In the genomic region with DNA sequence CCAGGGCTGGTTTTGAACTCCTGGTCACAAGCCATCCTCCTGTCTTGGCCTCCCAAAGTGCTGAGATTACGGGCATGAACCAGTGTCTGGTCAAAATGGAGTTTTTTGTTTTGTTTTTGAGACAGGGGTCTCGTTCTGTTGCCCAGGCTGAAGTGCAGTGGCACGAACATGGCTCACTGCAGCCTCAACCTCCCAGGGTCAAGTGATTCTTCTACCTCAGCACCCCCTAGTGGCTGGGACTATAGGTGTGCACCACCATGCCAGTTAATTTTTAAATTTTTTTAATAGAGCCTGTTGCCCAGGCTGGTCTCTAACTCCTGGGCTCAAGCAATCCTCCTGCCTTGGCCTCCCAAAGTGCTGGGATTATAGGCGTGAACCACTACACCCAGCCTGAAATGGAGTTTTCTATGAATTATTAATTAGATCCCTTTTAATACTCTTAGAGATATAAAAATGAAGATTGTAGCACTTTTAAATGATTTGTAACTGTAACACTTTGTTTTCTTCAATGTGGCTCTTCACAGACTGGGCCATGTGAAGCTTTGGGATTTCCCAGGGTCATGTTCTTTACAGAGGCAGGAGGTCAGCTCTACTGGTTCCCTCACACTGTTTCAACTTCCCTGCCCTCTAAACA, we compare ENCODE assay signal across 9 cellular contexts. TPM values are rescaled to one million over a fixed set of nuclear protein-coding genes. Genes with fewer than 3 reads are reported as not detected.
A peak's percentile ranks its signal among the peaks of the same experiment; 100 is the strongest.
DNase-seq lines count a peak whose midpoint lies in the region; ATAC-seq, FAIRE-seq and TF ChIP-seq lines count a peak whose summit lies in the region.
"Had no signal": no experiment of that assay in that cellular context is flagged by ENCODE, and none has a peak within 500 bp of the region (broad histone marks: within the 10 kb centered on the region; RNA-seq: fewer than 3 reads in every experiment).

No MANE protein-coding gene starts in this region.

- H3K27ac ChIP-seq in GM23248 (peak overlapping the region; percentile 97), keratinocyte (ENCODE audit: control insufficient read depth, insufficient read depth, low read length) (no peak overlapping the region)

- no peaks in the 10 kb centered on the region for H3K27me3 Mint-ChIP-seq in activated CD8-positive, alpha-beta T cell treated with anti-CD3 and anti-CD28 coated beads for 36 hours
- H3K27me3 Mint-ChIP-seq: dendritic cell treated with granulocyte-macrophage colony-stimulating factor and Interleukin-4, amounts not matched to agents 40 ng/mL and 50 ng/mL, for 4 days had no signal

- H3K9ac ChIP-seq in GM23248 (peak overlapping the region; percentile 87), keratinocyte (ENCODE audit: control insufficient read depth, extremely low read depth, insufficient read depth, low read length) (no peak overlapping the region)

- no peaks in the 10 kb centered on the region for H3K27me3 ChIP-seq in GM23248 (replicated peaks; ENCODE audit: insufficient read depth)
- H3K27me3 ChIP-seq in keratinocyte (ENCODE audit: control insufficient read depth, extremely low read depth, insufficient read depth, low read length): no peaks in the 10 kb centered on the region

- dilution Hi-C loops in keratinocyte (cut with MboI; ENCODE audit: extremely low pct_ligation_motif_present, low sequenced_read_pairs): no loop called here

- H3K9me3 Mint-ChIP-seq in activated CD8-positive, alpha-beta T cell treated with anti-CD3 and anti-CD28 coated beads for 36 hours: no peaks in the 10 kb centered on the region
- H3K9me3 Mint-ChIP-seq: dendritic cell treated with granulocyte-macrophage colony-stimulating factor and Interleukin-4, amounts not matched to agents 40 ng/mL and 50 ng/mL, for 4 days had no signal

- H3K4me3 Mint-ChIP-seq in activated CD8-positive, alpha-beta T cell treated with anti-CD3 and anti-CD28 coated beads for 36 hours: no peak overlapping the region
- H3K4me3 Mint-ChIP-seq: dendritic cell treated with granulocyte-macrophage colony-stimulating factor and Interleukin-4, amounts not matched to agents 40 ng/mL and 50 ng/mL, for 4 days had no signal

- ATAC-seq in activated CD8-positive, alpha-beta T cell treated with anti-CD3 and anti-CD28 coated beads for 36 hours: peak; percentile 60
- ATAC-seq in GM21381 (IDR thresholded peaks at IDR 0.05; ENCODE audit: unreplicated experiment): no peak

- no peak overlapping the region for H3K27ac Mint-ChIP-seq in activated CD8-positive, alpha-beta T cell treated with anti-CD3 and anti-CD28 coated beads for 36 hours
- H3K27ac Mint-ChIP-seq: dendritic cell treated with granulocyte-macrophage colony-stimulating factor and Interleukin-4, amounts not matched to agents 40 ng/mL and 50 ng/mL, for 4 days had no signal

- 38% methylated on average over 4 of the region's 4 CpGs for WGBS in GM23248 (ENCODE audit: low coverage in 1 of 2, low lambda C conversion rate in 2 of 2, missing lambda C conversion rate in 2 of 2), 2 experiments

- H3K4me2 ChIP-seq in GM23248 (ENCODE audit: unreplicated experiment) (peak overlapping the region; percentile 90), keratinocyte (ENCODE audit: control insufficient read depth, extremely low read depth, insufficient read depth, low read depth, low read length) (no peak overlapping the region)

- H3K4me1 ChIP-seq in GM23248 (ENCODE audit: insufficient read depth) (peaks cover 32% of the 10 kb centered on the region), keratinocyte (ENCODE audit: control insufficient read depth, extremely low read depth, insufficient read depth, low read length) (peaks cover 15% of the 10 kb centered on the region)

- H3K36me3 Mint-ChIP-seq in activated CD8-positive, alpha-beta T cell treated with anti-CD3 and anti-CD28 coated beads for 36 hours (ENCODE audit: low read depth): peaks cover 4% of the 10 kb centered on the region

- H2AFZ ChIP-seq in GM23248 (no peak overlapping the region), keratinocyte (ENCODE audit: control insufficient read depth, low read length) (no peak overlapping the region)

- H3K4me3 ChIP-seq in AG09309 (ENCODE audit: control insufficient read depth, low read depth, low read length): no peak overlapping the region
- peak overlapping the region; percentile 63 for H3K4me3 ChIP-seq in GM23248
- no peak overlapping the region for H3K4me3 ChIP-seq in keratinocyte (ENCODE audit: control insufficient read depth in 2 of 3, extremely low read depth in 1 of 3, insufficient read depth in 2 of 3, low read depth in 1 of 3, low read length in 3 of 3)

- H3K9me3 ChIP-seq in GM23248 (ENCODE audit: low read depth): no peaks in the 10 kb centered on the region
- no peaks in the 10 kb centered on the region for H3K9me3 ChIP-seq in keratinocyte (ENCODE audit: control insufficient read depth, low read depth, low read length)

- H3K9me1 ChIP-seq in keratinocyte (ENCODE audit: control insufficient read depth, extremely low read depth, insufficient read depth, low read length): no peaks in the 10 kb centered on the region

- DNase-seq in AG09309 (ENCODE audit: low read depth) (no peak), GM23248 (peak; percentile 77), keratinocyte (ENCODE audit: low read depth, low spot score) (no peak), activated gamma-delta T cell (lab: John Stamatoyannopoulos, UW) (no peak), NCI-H1105 (lab: John Stamatoyannopoulos, UW) (no peak), KG1 (lab: John Stamatoyannopoulos, UW) (no peak)
- peak; percentile 34 for DNase-seq in activated CD8-positive, alpha-beta T cell treated with anti-CD3 and anti-CD28 coated beads for 36 hours

- H3F3A ChIP-seq in GM23248 (ENCODE audit: insufficient read depth): peaks cover 35% of the 10 kb centered on the region

- H3K79me2 ChIP-seq in GM23248 (ENCODE audit: insufficient read depth) (0 out of 2 replicates have a peak, but pooled peaks cover 5% of the 10 kb centered on the region), keratinocyte (ENCODE audit: control insufficient read depth, insufficient read depth, low read length) (no peaks in the 10 kb centered on the region)

- H3K9me2 ChIP-seq in GM23248 (ENCODE audit: insufficient read depth): no peaks in the 10 kb centered on the region

- peak; percentile 5 for FAIRE-seq in keratinocyte (lab: Jason Lieb, UNC)

- TF ChIP-seq CTCF in AG09309 (IDR thresholded peaks at IDR 0.05; ENCODE audit: control insufficient read depth, insufficient read depth, low read depth, low read length, missing control alignments) (peak; percentile 65), keratinocyte (optimal IDR thresholded peaks at IDR 0.05 in 1 of 3, IDR thresholded peaks at IDR 0.05 in 1 of 3, conservative IDR thresholded peaks at IDR 0.05 in 1 of 3; ENCODE audit: extremely low read depth in 1 of 3, insufficient read depth in 2 of 3, low read length in 3 of 3) (peak; percentile 54 to 66 (median 56))
- peak; percentile 55 for TF ChIP-seq CTCF in activated CD8-positive, alpha-beta T cell treated with anti-CD3 and anti-CD28 coated beads for 36 hours (IDR thresholded peaks at IDR 0.05)

- intact Hi-C loops in activated CD8-positive, alpha-beta T cell treated with anti-CD3 and anti-CD28 coated beads for 36 hours (cut with micrococcal nuclease): no loop called here

- in situ Hi-C loops in GM23248 (cut with MboI): no loop called here

- POLR2A ChIA-PET in activated CD8-positive, alpha-beta T cell treated with anti-CD3 and anti-CD28 coated beads for 36 hours (lab: Charles Lee): no interaction called here

- H3K36me3 ChIP-seq in GM23248 (ENCODE audit: low read depth) (no peaks in the 10 kb centered on the region), keratinocyte (ENCODE audit: control insufficient read depth in 2 of 2, extremely low read depth in 1 of 2, insufficient read depth in 2 of 2, low read length in 2 of 2) (no peaks in the 10 kb centered on the region)

- CTCF ChIA-PET in activated CD8-positive, alpha-beta T cell treated with anti-CD3 and anti-CD28 coated beads for 36 hours (lab: Charles Lee): interaction anchor here (0.8 to 5.7 kb wide), 12 partner anchors 11 to 61 kb away, joined by 3 to 31 read pairs (median 4); a partner anchor contains a TSS

- no peaks in the 10 kb centered on the region for H4K20me1 ChIP-seq in GM23248 (ENCODE audit: insufficient read depth)
- H4K20me1 ChIP-seq in keratinocyte (ENCODE audit: control insufficient read depth, extremely low read depth, insufficient read depth, low read length): no peaks in the 10 kb centered on the region

- H3K4me1 Mint-ChIP-seq in activated CD8-positive, alpha-beta T cell treated with anti-CD3 and anti-CD28 coated beads for 36 hours (ENCODE audit: low read depth): peaks cover 9% of the 10 kb centered on the region

RNA-seq across cellular contexts. Expression of a gene that starts 32.6 kb away (rescaled TPM):
- 5,563 and 6,520 TPM in 2 replicates for total RNA-seq in GM23248 (2014; rRNA removed; shearing (Covaris generic))
- polyA plus RNA-seq in GM23248 (2016; fragmentation: Nextera tagmentation; extraction: Ambion mirVana) (20,092 and 20,398 TPM in 2 replicates), keratinocyte (289 to 702 TPM (median 397 TPM) in 3 replicates)
- total RNA-seq in activated CD8-positive, alpha-beta T cell treated with anti-CD3 and anti-CD28 coated beads for 36 hours: not detected
- polyA plus RNA-seq in keratinocyte (2011; ENCODE audit: low read depth): 35.6 TPM
- 237 and 295 TPM in 2 replicates for polyA plus RNA-seq in keratinocyte (2011; cell fraction: cytosol; rRNA removed)
- 536 and 559 TPM in 2 replicates for polyA plus RNA-seq in keratinocyte (2011; cell fraction: nucleus; rRNA removed)
- 21.7 and 645 TPM in 2 replicates for polyA plus RNA-seq in keratinocyte (2012; ENCODE audit: low replicate concordance)
- 352 to 681 TPM (median 403 TPM) in 3 replicates for polyA minus RNA-seq in keratinocyte
- polyA minus RNA-seq in keratinocyte (2011; cell fraction: cytosol; rRNA and poly(A)+ RNA removed): 226 TPM
- 248 and 370 TPM in 2 replicates for polyA minus RNA-seq in keratinocyte (2011; cell fraction: nucleus; rRNA and poly(A)+ RNA removed)

RNA-seq across cellular contexts. Expression of a gene that starts 39.1 kb away (rescaled TPM):
- total RNA-seq in GM23248 (2014; rRNA removed; shearing (Covaris generic)): 52.2 and 126 TPM in 2 replicates
- polyA plus RNA-seq in GM23248 (2016; fragmentation: Nextera tagmentation; extraction: Ambion mirVana) (278 and 296 TPM in 2 replicates), keratinocyte (173 to 414 TPM (median 199 TPM) in 3 replicates)
- 10 to 100 TPM; 69.6 to 73.3 TPM for total RNA-seq in activated CD8-positive, alpha-beta T cell treated with anti-CD3 and anti-CD28 coated beads for 36 hours
- 58.4 TPM for polyA plus RNA-seq in keratinocyte (2011; ENCODE audit: low read depth)
- 310 and 443 TPM in 2 replicates for polyA plus RNA-seq in keratinocyte (2011; cell fraction: cytosol; rRNA removed)
- polyA plus RNA-seq in keratinocyte (2011; cell fraction: nucleus; rRNA removed): 111 and 127 TPM in 2 replicates
- 199 and 361 TPM in 2 replicates for polyA plus RNA-seq in keratinocyte (2012; ENCODE audit: low replicate concordance)
- polyA minus RNA-seq in keratinocyte: 133 to 246 TPM (median 216 TPM) in 3 replicates
- polyA minus RNA-seq in keratinocyte (2011; cell fraction: cytosol; rRNA and poly(A)+ RNA removed): 153 TPM
- polyA minus RNA-seq in keratinocyte (2011; cell fraction: nucleus; rRNA and poly(A)+ RNA removed): 31.7 and 39.0 TPM in 2 replicates

RNA-seq across cellular contexts. Expression of a gene that starts 52.4 kb away (rescaled TPM):
- 134 and 153 TPM in 2 replicates for total RNA-seq in GM23248 (2014; rRNA removed; shearing (Covaris generic))
- polyA plus RNA-seq in GM23248 (2016; fragmentation: Nextera tagmentation; extraction: Ambion mirVana): 189 and 190 TPM in 2 replicates
- 100 to 1,000 TPM; 247 to 253 TPM for total RNA-seq in activated CD8-positive, alpha-beta T cell treated with anti-CD3 and anti-CD28 coated beads for 36 hours
- polyA plus RNA-seq in keratinocyte: 93.5 to 137 TPM (median 115 TPM) in 3 replicates
- 98.2 TPM for polyA plus RNA-seq in keratinocyte (2011; ENCODE audit: low read depth)
- polyA plus RNA-seq in keratinocyte (2011; cell fraction: cytosol; rRNA removed): 52.3 and 81.0 TPM in 2 replicates
- 83.5 and 87.6 TPM in 2 replicates for polyA plus RNA-seq in keratinocyte (2011; cell fraction: nucleus; rRNA removed)
- 84.1 and 237 TPM in 2 replicates for polyA plus RNA-seq in keratinocyte (2012; ENCODE audit: low replicate concordance)
- polyA minus RNA-seq in keratinocyte: 182 to 302 TPM (median 247 TPM) in 3 replicates
- polyA minus RNA-seq in keratinocyte (2011; cell fraction: cytosol; rRNA and poly(A)+ RNA removed): 189 TPM
- polyA minus RNA-seq in keratinocyte (2011; cell fraction: nucleus; rRNA and poly(A)+ RNA removed): 187 and 308 TPM in 2 replicates

Comparison
In these comparisons a context has a peak if more than half of its experiments do, and no peak if none do; other contexts are left out.
1. DNase-seq: peak in GM23248 (single experiment) and activated CD8-positive, alpha-beta T cell treated with anti-CD3 and anti-CD28 coated beads for 36 hours (single experiment); none in AG09309 (single experiment), keratinocyte (single experiment), activated gamma-delta T cell (single experiment), NCI-H1105 (single experiment) and KG1 (single experiment).
2. RNA of a gene that starts 32.6 kb away (total RNA-seq): 5,563 to 6,520 TPM in GM23248; not detected in activated CD8-positive, alpha-beta T cell treated with anti-CD3 and anti-CD28 coated beads for 36 hours; every median in the first group is over 1,000 times any median in the second.
3. Peak in every context shown above with its lines, with median percentiles within 50 percentile points of each other: CTCF ChIP-seq.